In the genomic region with DNA sequence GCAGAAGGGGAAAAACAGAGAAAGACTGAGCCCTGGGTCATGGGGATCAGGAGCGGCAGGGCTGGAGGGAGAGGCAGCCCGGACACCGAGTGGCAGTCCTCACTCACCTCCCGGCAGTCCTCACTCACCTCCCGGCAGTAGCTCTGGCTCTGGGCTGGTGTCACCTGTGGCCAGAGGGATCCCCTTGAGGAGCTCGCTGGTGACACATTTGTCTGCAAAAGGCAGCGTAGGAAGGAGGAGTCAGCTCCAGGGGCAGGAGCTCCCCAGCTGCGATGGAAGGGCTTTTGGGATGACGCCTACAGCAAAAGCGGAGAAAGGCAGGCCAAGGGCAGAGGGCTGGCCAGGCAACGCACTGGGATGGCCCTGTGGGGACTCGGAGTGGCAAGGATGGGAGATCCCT, we compare ENCODE assay signal across 8 cellular contexts.
DNase-seq lines count a peak whose midpoint lies in the region; ATAC-seq and TF ChIP-seq lines count a peak whose summit lies in the region.

No MANE protein-coding gene starts in this region.

- H3K4me3 Mint-ChIP-seq in dendritic cell treated with granulocyte-macrophage colony-stimulating factor and Interleukin-4, amounts not matched to agents 40 ng/mL and 50 ng/mL, for 4 days = peak overlapping the region; percentile 90
- H3K4me3 Mint-ChIP-seq in nephron progenitor cell = peak overlapping the region; percentile 98

- H3K4me2 ChIP-seq in MM.1S (ENCODE audit: low read depth, low read length) = peak overlapping the region; percentile 94

- H3K79me2 ChIP-seq in MM.1S (ENCODE audit: low read length) = peaks cover 30% of the 10 kb centered on the region

- H3K9ac ChIP-seq in MM.1S (ENCODE audit: low read length) = peak overlapping the region; percentile 92

- H3K4me1 ChIP-seq in MM.1S (ENCODE audit: low read length) = peaks cover 6% of the 10 kb centered on the region; the same call in 1 of the 2 replicates

- H3K27me3 Mint-ChIP-seq in dendritic cell treated with granulocyte-macrophage colony-stimulating factor and Interleukin-4, amounts not matched to agents 40 ng/mL and 50 ng/mL, for 4 days = no peaks in the 10 kb centered on the region
- H3K27me3 Mint-ChIP-seq in nephron progenitor cell (ENCODE audit: low read depth, poor library complexity) = peaks cover 3% of the 10 kb centered on the region

- peaks cover 65% of the 10 kb centered on the region for H3K4me1 Mint-ChIP-seq in dendritic cell treated with granulocyte-macrophage colony-stimulating factor and Interleukin-4, amounts not matched to agents 40 ng/mL and 50 ng/mL, for 4 days (ENCODE audit: low read depth)
- peaks cover 6% of the 10 kb centered on the region for H3K4me1 Mint-ChIP-seq in nephron progenitor cell

- H3K9me3 ChIP-seq in MM.1S (replicated peaks; ENCODE audit: insufficient read depth, low read length) = no peaks in the 10 kb centered on the region

- peaks cover 8% of the 10 kb centered on the region for H3F3A ChIP-seq in MM.1S (ENCODE audit: insufficient read depth, low read length)

- no peaks in the 10 kb centered on the region for H3K9me3 Mint-ChIP-seq in dendritic cell treated with granulocyte-macrophage colony-stimulating factor and Interleukin-4, amounts not matched to agents 40 ng/mL and 50 ng/mL, for 4 days
- H3K9me3 Mint-ChIP-seq in nephron progenitor cell = no peaks in the 10 kb centered on the region

- H3K9me2 ChIP-seq in MM.1S (replicated peaks; ENCODE audit: insufficient read depth, low read length) = no peaks in the 10 kb centered on the region

- H3K36me3 Mint-ChIP-seq in dendritic cell treated with granulocyte-macrophage colony-stimulating factor and Interleukin-4, amounts not matched to agents 40 ng/mL and 50 ng/mL, for 4 days (ENCODE audit: low read depth) = peaks cover 71% of the 10 kb centered on the region
- H3K36me3 Mint-ChIP-seq in nephron progenitor cell (ENCODE audit: low read depth) = peaks cover 6% of the 10 kb centered on the region

- H3K36me3 ChIP-seq in MM.1S (replicated peaks; ENCODE audit: insufficient read depth, low read length) = 0 out of 2 replicates have a peak, but pooled peaks cover 5% of the 10 kb centered on the region

- intact Hi-C loops in dendritic cell treated with granulocyte-macrophage colony-stimulating factor and Interleukin-4, amounts not matched to agents 40 ng/mL and 50 ng/mL, for 4 days (cut with micrococcal nuclease) = no loop called here

- ATAC-seq in GM19351 (IDR thresholded peaks at IDR 0.05; ENCODE audit: unreplicated experiment) = no peak

- H3K27ac ChIP-seq in C4-2B = peak overlapping the region; percentile 80
- peak overlapping the region; percentile 50; the same call in 1 of the 2 replicates for H3K27ac ChIP-seq in MM.1S (ENCODE audit: low read length)

- peak overlapping the region; percentile 92 for H3K4me3 ChIP-seq in MM.1S (ENCODE audit: low read length)

- DNase-seq in MM.1S (no peak), nephron progenitor cell (no peak), Kasumi-1 (lab: John Stamatoyannopoulos, UW) (no peak), COLO668 (lab: John Stamatoyannopoulos, UW; ENCODE audit: unreplicated experiment) (no peak)
- no peak for DNase-seq in activated CD4-positive, alpha-beta T cell treated with anti-CD3 and anti-CD28 coated beads, Interleukin-2, amount 50 U/mL, for 1 hour

- peak overlapping the region; percentile 93 for H3K27ac Mint-ChIP-seq in dendritic cell treated with granulocyte-macrophage colony-stimulating factor and Interleukin-4, amounts not matched to agents 40 ng/mL and 50 ng/mL, for 4 days
- H3K27ac Mint-ChIP-seq in nephron progenitor cell = peak overlapping the region; percentile 92

- H3K27me3 ChIP-seq in MM.1S (replicated peaks; ENCODE audit: insufficient read depth, low read length) = no peaks in the 10 kb centered on the region

- TF ChIP-seq CTCF in C4-2B (conservative IDR thresholded peaks at IDR 0.05) (no peak), MM.1S (IDR thresholded peaks at IDR 0.05; ENCODE audit: low read length) (no peak), nephron progenitor cell (IDR thresholded peaks at IDR 0.05) (no peak)

- no peaks in the 10 kb centered on the region for H4K20me1 ChIP-seq in MM.1S (ENCODE audit: insufficient read depth, low read length)

- H2AFZ ChIP-seq in MM.1S (ENCODE audit: low read length) = no peak overlapping the region
